In the genomic region with DNA sequence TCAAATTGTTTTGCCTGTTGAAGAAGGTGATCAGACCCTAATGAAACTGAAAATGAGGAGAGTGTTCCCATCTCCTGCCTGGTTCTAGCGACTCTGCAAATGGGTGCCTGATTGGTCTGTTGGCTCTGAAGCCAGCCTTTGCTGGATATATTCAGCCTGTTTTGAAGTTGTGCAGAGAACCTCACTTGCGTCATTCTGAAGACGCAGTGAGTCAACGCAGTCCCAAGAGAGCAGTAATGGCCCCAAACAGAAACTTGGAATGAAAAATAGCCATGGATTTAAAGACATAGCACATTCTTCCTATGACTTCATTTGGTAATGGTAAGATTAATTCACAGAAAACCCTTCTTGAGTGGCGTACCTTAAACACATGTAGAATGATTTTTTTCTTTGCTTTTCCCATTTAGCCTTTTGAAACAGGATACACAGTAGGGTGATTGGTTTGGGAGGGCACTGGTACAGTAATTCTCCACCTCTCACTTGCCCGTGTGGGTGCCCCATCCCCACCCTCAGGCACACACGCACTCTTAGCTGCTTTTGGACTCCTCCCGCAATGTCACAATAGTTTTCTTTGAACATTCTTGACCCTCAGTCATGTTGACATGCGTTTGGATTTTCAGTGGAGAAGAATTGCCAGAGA, we compare ENCODE assay signal across 10 cellular contexts. TPM values are rescaled to one million over a fixed set of nuclear protein-coding genes. Genes with fewer than 3 reads are reported as not detected.
DNase-seq lines count a peak whose midpoint lies in the region; ATAC-seq and TF ChIP-seq lines count a peak whose summit lies in the region.
"Had no signal": no experiment of that assay in that cellular context is flagged by ENCODE, and none has a peak within 500 bp of the region (broad histone marks: within the 10 kb centered on the region; RNA-seq: fewer than 3 reads in every experiment).

No MANE protein-coding gene starts in this region.

- H3K27ac Mint-ChIP-seq in T-helper 17 cell: peak overlapping the region; percentile 2
- no peak overlapping the region for H3K27ac Mint-ChIP-seq in CD8-positive, alpha-beta T cell
- H3K27ac Mint-ChIP-seq: activated naive CD8-positive, alpha-beta T cell treated with anti-CD3 and anti-CD28 coated beads, Interleukin-2, amount 50 U/mL, for 24 hours; neural progenitor cell had no signal

- peak; percentile 75 to 80 for TF ChIP-seq POLR2A in gastroesophageal sphincter (IDR thresholded peaks at IDR 0.05)

- TF ChIP-seq CTCF in gastroesophageal sphincter (IDR thresholded peaks at IDR 0.05): no peak
- no peak for TF ChIP-seq CTCF in CD8-positive, alpha-beta T cell (IDR thresholded peaks at IDR 0.05)

- intact Hi-C loops in CD8-positive, alpha-beta T cell (cut with DNase I, micrococcal nuclease): no loop called here

- H3K4me3 ChIP-seq in gastroesophageal sphincter (peak overlapping the region; percentile 45 to 56), skeletal muscle satellite cell (ENCODE audit: low read length) (peak overlapping the region; percentile 33)
- H3K4me3 ChIP-seq in CD8-positive, alpha-beta T cell (ENCODE audit: low read depth, low read length): no peak overlapping the region
- H3K4me3 ChIP-seq: neural progenitor cell had no signal

- H3K4me1 ChIP-seq in gastroesophageal sphincter (peaks cover 17 to 71% (median 36%) of the 10 kb centered on the region in 3 donors), skeletal muscle satellite cell (ENCODE audit: control insufficient read depth, insufficient read depth, low read length) (peaks cover 46% of the 10 kb centered on the region)
- H3K4me1 ChIP-seq in CD8-positive, alpha-beta T cell (ENCODE audit: insufficient read depth, low read length): no peaks in the 10 kb centered on the region

- H3K9me3 Mint-ChIP-seq in CD8-positive, alpha-beta T cell: no peaks in the 10 kb centered on the region
- H3K9me3 Mint-ChIP-seq: activated naive CD8-positive, alpha-beta T cell treated with anti-CD3 and anti-CD28 coated beads, Interleukin-2, amount 50 U/mL, for 24 hours had no signal

- ATAC-seq in T-helper 17 cell: no peak
- peak; percentile 96 for ATAC-seq in gastroesophageal sphincter
- ATAC-seq in GM21619 (IDR thresholded peaks at IDR 0.05; ENCODE audit: unreplicated experiment): no peak
- no peak for ATAC-seq in HG03342 (IDR thresholded peaks at IDR 0.05; ENCODE audit: unreplicated experiment)
- ATAC-seq in CD8-positive, alpha-beta T cell: no peak
- no peak for ATAC-seq in activated CD4-positive, CD25-positive, alpha-beta regulatory T cell treated with anti-CD3 and anti-CD28 coated beads, Interleukin-2, amount 50 U/mL, for 24 hours
- ATAC-seq: activated naive CD8-positive, alpha-beta T cell treated with anti-CD3 and anti-CD28 coated beads, Interleukin-2, amount 50 U/mL, for 24 hours had no signal

- H3K36me3 ChIP-seq in gastroesophageal sphincter: no peaks in the 10 kb centered on the region
- no peaks in the 10 kb centered on the region for H3K36me3 ChIP-seq in skeletal muscle satellite cell (ENCODE audit: insufficient read depth, low read length)
- no peaks in the 10 kb centered on the region for H3K36me3 ChIP-seq in CD8-positive, alpha-beta T cell (ENCODE audit: insufficient read depth, low read length)
- H3K36me3 ChIP-seq: neural progenitor cell had no signal

- H3K27ac ChIP-seq in gastroesophageal sphincter: peak overlapping the region; percentile 88 to 100 (median 92)
- no peak overlapping the region for H3K27ac ChIP-seq in CD8-positive, alpha-beta T cell (ENCODE audit: low read depth, low read length)
- H3K27ac ChIP-seq: neural progenitor cell had no signal

- peak overlapping the region; percentile 79 for H3K9ac ChIP-seq in skeletal muscle satellite cell (ENCODE audit: low read depth, low read length)
- H3K9ac ChIP-seq: neural progenitor cell had no signal

- DNase-seq in GM03348 (ENCODE audit: low spot score): peak; percentile 85
- no peak for DNase-seq in T-helper 17 cell
- DNase-seq in CD8-positive, alpha-beta T cell: no peak
- DNase-seq: activated naive CD8-positive, alpha-beta T cell treated with anti-CD3 and anti-CD28 coated beads, Interleukin-2, amount 50 U/mL, for 24 hours had no signal

- H3K4me3 Mint-ChIP-seq in T-helper 17 cell: no peak overlapping the region
- no peak overlapping the region for H3K4me3 Mint-ChIP-seq in CD8-positive, alpha-beta T cell
- H3K4me3 Mint-ChIP-seq: activated naive CD8-positive, alpha-beta T cell treated with anti-CD3 and anti-CD28 coated beads, Interleukin-2, amount 50 U/mL, for 24 hours; neural progenitor cell had no signal

- H3K9me3 ChIP-seq in T-helper 17 cell (ENCODE audit: control insufficient read depth, low read length, poor library complexity, severe bottlenecking) (no peaks in the 10 kb centered on the region), gastroesophageal sphincter (no peaks in the 10 kb centered on the region), skeletal muscle satellite cell (replicated peaks; ENCODE audit: low read length) (no peaks in the 10 kb centered on the region)
- no peaks in the 10 kb centered on the region for H3K9me3 ChIP-seq in CD8-positive, alpha-beta T cell (ENCODE audit: low read length)

- no peaks in the 10 kb centered on the region for H3K27me3 ChIP-seq in gastroesophageal sphincter
- H3K27me3 ChIP-seq in skeletal muscle satellite cell (ENCODE audit: control insufficient read depth, insufficient read depth, low read length): no peaks in the 10 kb centered on the region
- H3K27me3 ChIP-seq in CD8-positive, alpha-beta T cell (ENCODE audit: insufficient read depth, low read length): no peaks in the 10 kb centered on the region
- H3K27me3 ChIP-seq: neural progenitor cell had no signal

- POLR2A ChIA-PET in CD8-positive, alpha-beta T cell (lab: Charles Lee): no interaction called here

- peak overlapping the region; percentile 73 for H3K4me2 ChIP-seq in skeletal muscle satellite cell (ENCODE audit: low read length)
- H3K4me2 ChIP-seq: neural progenitor cell had no signal

- H3K4me1 Mint-ChIP-seq in T-helper 17 cell: peaks cover 26% of the 10 kb centered on the region
- peaks cover 19% of the 10 kb centered on the region for H3K4me1 Mint-ChIP-seq in CD8-positive, alpha-beta T cell (ENCODE audit: low read depth)
- H3K4me1 Mint-ChIP-seq: neural progenitor cell had no signal

- TF ChIP-seq EP300 in gastroesophageal sphincter (IDR thresholded peaks at IDR 0.05): peak; percentile 69

- CTCF ChIA-PET in CD8-positive, alpha-beta T cell (lab: Charles Lee): no interaction called here

- no peaks in the 10 kb centered on the region for H3K27me3 Mint-ChIP-seq in T-helper 17 cell
- H3K27me3 Mint-ChIP-seq in CD8-positive, alpha-beta T cell (ENCODE audit: low read depth): no peaks in the 10 kb centered on the region
- H3K27me3 Mint-ChIP-seq: activated naive CD8-positive, alpha-beta T cell treated with anti-CD3 and anti-CD28 coated beads, Interleukin-2, amount 50 U/mL, for 24 hours had no signal

- WGBS in gastroesophageal sphincter (ENCODE audit: low coverage in 1 of 2), 2 donors: 7 to 14% methylated on average over 8 to 9 of the region's 9 CpGs

- H3K36me3 Mint-ChIP-seq in T-helper 17 cell (ENCODE audit: low read depth): peaks cover 4% of the 10 kb centered on the region
- H3K36me3 Mint-ChIP-seq in CD8-positive, alpha-beta T cell: peaks cover 1% of the 10 kb centered on the region

RNA-seq across cellular contexts. Expression of gene ABL1, which starts 54.1 kb away (rescaled TPM):
- total RNA-seq in T-helper 17 cell: 10 to 100 TPM; 34.9 to 35.8 TPM
- 100 to 1,000 TPM in 3 of 4 donors, 10 to 100 TPM in 1; 81.4 to 147 (median 125) TPM for total RNA-seq in gastroesophageal sphincter
- 83.4 and 89.8 TPM in 2 replicates for total RNA-seq in skeletal muscle satellite cell (2012; rRNA removed)
- total RNA-seq in CD8-positive, alpha-beta T cell: 10 to 100 TPM; 37.5 to 38.0 TPM
